Comparison of ENCODE assay signal across 23 cellular contexts in genomic region chr9:31355965-31356364, GRCh38.
DNase-seq lines count a peak whose midpoint lies in the region; ATAC-seq and TF ChIP-seq lines count a peak whose summit lies in the region.
"Had no signal": no experiment of that assay in that cellular context is flagged by ENCODE, and none has a peak within 500 bp of the region (broad histone marks: within the 10 kb centered on the region; RNA-seq: fewer than 3 reads in every experiment).

No MANE protein-coding gene starts in this region.

- intact Hi-C loops in spleen (cut with DNase I; ENCODE audit: low total_unique reads), result no loop called here

- TF ChIP-seq CTCF in spleen (IDR thresholded peaks at IDR 0.05 in 8 of 11, conservative IDR thresholded peaks at IDR 0.05 in 3 of 11), result no peak

- H3K4me3 ChIP-seq in spleen, result no peak overlapping the region
- H3K4me3 ChIP-seq: right atrium auricular region, SK-N-MC, smooth muscle cell, tibial nerve had no signal

- no peaks in the 10 kb centered on the region for H3K4me1 ChIP-seq in spleen
- H3K4me1 ChIP-seq: right atrium auricular region, tibial nerve had no signal

- no peaks in the 10 kb centered on the region for H3K9me3 ChIP-seq in spleen
- H3K9me3 ChIP-seq: right atrium auricular region, tibial nerve had no signal

- H3K27me3 ChIP-seq in spleen (replicated peaks in 1 of 7), result no peaks in the 10 kb centered on the region
- H3K27me3 ChIP-seq: brain microvascular endothelial cell, right atrium auricular region, tibial nerve had no signal

- TF ChIP-seq POLR2A in spleen (IDR thresholded peaks at IDR 0.05), result no peak

- H3K36me3 ChIP-seq in spleen, result no peaks in the 10 kb centered on the region
- H3K36me3 ChIP-seq: brain microvascular endothelial cell, right atrium auricular region, tibial nerve had no signal

- no peak overlapping the region for H3K27ac ChIP-seq in spleen
- H3K27ac ChIP-seq: brain microvascular endothelial cell, right atrium auricular region, SK-N-MC, tibial nerve had no signal

- DNase-seq in NCI-H2171 treated with DMSO at 0.1 percent for 48 hours (lab: John Stamatoyannopoulos, UW) (peak; percentile 43), NCI-H2171 (lab: John Stamatoyannopoulos, UW) (no peak), NCI-H2029 (lab: John Stamatoyannopoulos, UW) (peak; percentile 57), NCI-H748 treated with DMSO at 0.1 percent for 48 hours (lab: John Stamatoyannopoulos, UW) (peak; percentile 84), renal cortical epithelial cell (ENCODE audit: low read depth) (peak; percentile 49), spleen (no peak)
- no peak for DNase-seq in stimulated activated CD4-positive, alpha-beta T cell treated with anti-CD3 and anti-CD28 coated beads, Interleukin-4, amount 100 ng/mL, for 1 hour
- DNase-seq: activated CD4-positive, alpha-beta memory T cell treated with anti-CD3 and anti-CD28 coated beads for 36 hours; activated CD8-positive, alpha-beta memory T cell treated with anti-CD3 and anti-CD28 coated beads, Interleukin-2, amount 50 U/mL, for 4 hours; activated naive CD4-positive, alpha-beta T cell treated with anti-CD3 and anti-CD28 coated beads, Interleukin-2, amount 10 ng/mL, durations not matched to agents 7 days and 5 days; brain microvascular endothelial cell; CD4-positive, alpha-beta memory T cell; DMS 273 treated with DMSO at 0.1 percent for 48 hours; glutamatergic neuron; H9; islet precursor cell; OCI-M1 had no signal

- no peak for ATAC-seq in GM21576 (IDR thresholded peaks at IDR 0.05; ENCODE audit: unreplicated experiment)
- ATAC-seq: activated CD4-positive, CD25-positive, alpha-beta regulatory T cell treated with anti-CD3 and anti-CD28 coated beads, Interleukin-2, amount 50 U/mL, for 24 hours had no signal

Comparison
In these comparisons a context has a peak if more than half of its experiments do, and no peak if none do; other contexts are left out.
1. DNase-seq: peak in NCI-H2171 treated with DMSO at 0.1 percent for 48 hours (single experiment), NCI-H2029 (single experiment), NCI-H748 treated with DMSO at 0.1 percent for 48 hours (single experiment) and renal cortical epithelial cell (single experiment); none in NCI-H2171 (single experiment), stimulated activated CD4-positive, alpha-beta T cell treated with anti-CD3 and anti-CD28 coated beads, Interleukin-4, amount 100 ng/mL, for 1 hour (single experiment) and spleen (single experiment).